Comparison of ENCODE assay signal across 8 cellular contexts in the genomic region with DNA sequence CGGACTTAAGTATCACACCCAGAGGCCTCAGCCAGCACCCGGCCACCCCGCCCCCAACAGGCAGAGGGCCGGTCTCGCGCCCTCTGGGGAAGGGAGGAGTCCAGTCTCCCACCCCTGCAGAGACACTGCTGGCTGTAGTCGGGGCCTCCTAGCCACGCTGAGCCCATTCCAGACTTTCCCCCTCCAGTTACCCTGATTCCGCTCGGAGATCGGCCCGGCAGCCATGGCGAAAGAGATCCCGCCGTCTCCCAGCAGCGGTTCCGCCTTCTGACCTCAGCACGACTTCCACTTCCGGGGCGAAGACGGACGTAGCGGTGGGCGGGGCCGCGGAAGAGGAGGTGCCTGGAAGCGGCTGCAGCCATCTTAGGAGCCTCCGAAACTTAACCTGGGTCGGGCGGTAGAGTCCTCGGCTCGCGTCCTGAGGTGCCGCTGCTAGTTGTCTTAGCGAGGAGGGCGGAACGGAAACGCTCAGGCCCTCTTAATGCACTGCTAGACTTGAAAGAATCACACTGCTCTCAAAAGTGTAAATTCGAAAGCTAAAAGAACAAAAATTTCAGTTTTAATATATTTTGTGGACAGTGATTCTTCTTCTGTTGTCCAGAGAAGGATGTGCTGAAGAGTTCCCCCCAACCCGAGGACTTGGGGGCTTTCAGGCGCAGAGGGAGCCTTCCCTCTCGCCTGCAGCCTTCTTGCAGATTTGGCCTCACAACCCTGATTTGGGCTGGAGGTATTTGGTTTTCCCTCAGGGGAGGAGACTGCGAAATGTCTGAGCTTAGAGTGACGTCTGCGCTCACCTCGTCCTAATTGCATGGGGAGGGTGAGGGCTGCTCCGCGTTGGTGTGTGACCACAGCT. TPM values are rescaled to one million over a fixed set of nuclear protein-coding genes. Genes with fewer than 3 reads are reported as not detected.
A peak's percentile ranks its signal among the peaks of the same experiment; 100 is the strongest.
DNase-seq lines count a peak whose midpoint lies in the region; ATAC-seq and TF ChIP-seq lines count a peak whose summit lies in the region.

A gene with protein sequence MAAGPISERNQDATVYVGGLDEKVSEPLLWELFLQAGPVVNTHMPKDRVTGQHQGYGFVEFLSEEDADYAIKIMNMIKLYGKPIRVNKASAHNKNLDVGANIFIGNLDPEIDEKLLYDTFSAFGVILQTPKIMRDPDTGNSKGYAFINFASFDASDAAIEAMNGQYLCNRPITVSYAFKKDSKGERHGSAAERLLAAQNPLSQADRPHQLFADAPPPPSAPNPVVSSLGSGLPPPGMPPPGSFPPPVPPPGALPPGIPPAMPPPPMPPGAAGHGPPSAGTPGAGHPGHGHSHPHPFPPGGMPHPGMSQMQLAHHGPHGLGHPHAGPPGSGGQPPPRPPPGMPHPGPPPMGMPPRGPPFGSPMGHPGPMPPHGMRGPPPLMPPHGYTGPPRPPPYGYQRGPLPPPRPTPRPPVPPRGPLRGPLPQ (minus strand): TSS at position 269 of the 853 bp plus-strand sequence. CDS start 44 bp downstream, at position 225.

- intact Hi-C loops in activated CD4-positive, alpha-beta T cell treated with anti-CD3 and anti-CD28 coated beads for 36 hours (cut with DNase I, micrococcal nuclease) = loop anchor here (1.0 kb wide), 8 partner anchors 10 to 140 kb away; a partner anchor contains a TSS

- H3K4me1 Mint-ChIP-seq in activated CD4-positive, alpha-beta T cell treated with anti-CD3 and anti-CD28 coated beads for 36 hours = peaks cover 43% of the 10 kb centered on the region
- peaks cover 51% of the 10 kb centered on the region for H3K4me1 Mint-ChIP-seq in chondrocyte (ENCODE audit: low read depth)

- peaks cover 41% of the 10 kb centered on the region for H3K36me3 Mint-ChIP-seq in activated CD4-positive, alpha-beta T cell treated with anti-CD3 and anti-CD28 coated beads for 36 hours (ENCODE audit: low read depth)
- peaks cover 44% of the 10 kb centered on the region for H3K36me3 Mint-ChIP-seq in chondrocyte (ENCODE audit: low read depth)

- peaks cover 29% of the 10 kb centered on the region for H3K36me3 ChIP-seq in BJ (ENCODE audit: control insufficient read depth, insufficient read depth, low read length)

- POLR2A ChIA-PET in BJ (lab: Charles Lee) = interaction anchor here (0.9 kb wide), 2 partner anchors 9 to 40 kb away, joined by 3 to 5 read pairs; a partner anchor contains a TSS
- POLR2A ChIA-PET in activated CD4-positive, alpha-beta T cell treated with anti-CD3 and anti-CD28 coated beads for 36 hours (lab: Charles Lee) = interaction anchor here (0.6 to 1.0 kb wide), 7 partner anchors 10 to 218 kb away, joined by 3 to 16 read pairs (median 3); a partner anchor contains a TSS

- H3K4me3 Mint-ChIP-seq in activated CD4-positive, alpha-beta T cell treated with anti-CD3 and anti-CD28 coated beads for 36 hours = peak within 1 kb of the TSS; percentile 97
- H3K4me3 Mint-ChIP-seq in chondrocyte (ENCODE audit: unreplicated experiment) = peak within 1 kb of the TSS; percentile 99

- TF ChIP-seq CTCF in BJ (IDR thresholded peaks at IDR 0.05; ENCODE audit: insufficient read depth, low read depth, low read length) (no peak), chondrocyte (IDR thresholded peaks at IDR 0.05) (peak; percentile 29)

- H3K4me3 ChIP-seq in BJ (ENCODE audit: low read depth, low read length) = peak within 1 kb of the TSS; percentile 92

- H3K27me3 Mint-ChIP-seq in activated CD4-positive, alpha-beta T cell treated with anti-CD3 and anti-CD28 coated beads for 36 hours = peaks cover 3% of the 10 kb centered on the region
- no peaks in the 10 kb centered on the region for H3K27me3 Mint-ChIP-seq in chondrocyte (ENCODE audit: low read depth)

- no peaks in the 10 kb centered on the region for H3K9me3 Mint-ChIP-seq in activated CD4-positive, alpha-beta T cell treated with anti-CD3 and anti-CD28 coated beads for 36 hours (ENCODE audit: low read depth)
- no peaks in the 10 kb centered on the region for H3K9me3 Mint-ChIP-seq in chondrocyte (ENCODE audit: low read depth)

- ATAC-seq in HG03457 (IDR thresholded peaks at IDR 0.05; ENCODE audit: unreplicated experiment) = peak; percentile 53
- ATAC-seq in activated CD4-positive, alpha-beta T cell treated with anti-CD3 and anti-CD28 coated beads for 36 hours = peak; percentile 97

- H3K27me3 ChIP-seq in BJ (ENCODE audit: control insufficient read depth, insufficient read depth, low read length) = no peaks in the 10 kb centered on the region

- peak within 1 kb of the TSS; percentile 96 for H3K27ac Mint-ChIP-seq in activated CD4-positive, alpha-beta T cell treated with anti-CD3 and anti-CD28 coated beads for 36 hours
- peak within 1 kb of the TSS; percentile 98 for H3K27ac Mint-ChIP-seq in chondrocyte (ENCODE audit: unreplicated experiment)

- DNase-seq in BJ (ENCODE audit: low read depth) (peak; percentile 59), GM19240 (ENCODE audit: insufficient read length, low spot score) (peak; percentile 83), NCI-H524 (lab: John Stamatoyannopoulos, UW) (peak; percentile 79 to 91), chondrocyte (ENCODE audit: low spot score) (peak; percentile 98), kidney glomerular epithelial cell (lab: John Stamatoyannopoulos, UW) (peak; percentile 95)
- peak; percentile 97 for DNase-seq in activated CD4-positive, alpha-beta T cell treated with anti-CD3 and anti-CD28 coated beads for 36 hours
- peak; percentile 91 to 93 for DNase-seq in stimulated activated CD4-positive, alpha-beta T cell treated with anti-CD3 and anti-CD28 coated beads, Interleukin-15, amount 100 ng/mL, for 48 hours (ENCODE audit: low read depth in 2 of 2)

- CTCF ChIA-PET in BJ (lab: Yijun Ruan, JAX) = interaction anchor here (1.2 kb wide), 1 partner anchor 39 kb away, joined by 5 read pairs; no protein-coding TSS in a partner anchor
- CTCF ChIA-PET in activated CD4-positive, alpha-beta T cell treated with anti-CD3 and anti-CD28 coated beads for 36 hours (lab: Charles Lee) = interaction anchor here (1.0 to 4.0 kb wide), 3 partner anchors 34 to 140 kb away, joined by 3 to 12 read pairs (median 6); a partner anchor contains a TSS

RNA-seq across cellular contexts. Expression of the gene that starts here (rescaled TPM):
- polyA plus RNA-seq in BJ (2011; rRNA removed) = 37.8 and 37.9 TPM in 2 replicates
- polyA minus RNA-seq in BJ (2011; rRNA and poly(A)+ RNA removed) = 30.3 and 39.3 TPM in 2 replicates
- total RNA-seq in activated CD4-positive, alpha-beta T cell treated with anti-CD3 and anti-CD28 coated beads for 36 hours = 10 to 100 TPM; 68.6 to 71.9 TPM
- 54.7 to 63.9 TPM (median 58.2 TPM) in 3 replicates for total RNA-seq in chondrocyte

Comparison
In these comparisons a context has a peak if more than half of its experiments do, and no peak if none do; other contexts are left out.
1. Peak in every context shown above with its lines: DNase-seq, ATAC-seq and H3K4me3 ChIP-seq.